1 cellular context compared by ENCODE assay signal in the genomic region with DNA sequence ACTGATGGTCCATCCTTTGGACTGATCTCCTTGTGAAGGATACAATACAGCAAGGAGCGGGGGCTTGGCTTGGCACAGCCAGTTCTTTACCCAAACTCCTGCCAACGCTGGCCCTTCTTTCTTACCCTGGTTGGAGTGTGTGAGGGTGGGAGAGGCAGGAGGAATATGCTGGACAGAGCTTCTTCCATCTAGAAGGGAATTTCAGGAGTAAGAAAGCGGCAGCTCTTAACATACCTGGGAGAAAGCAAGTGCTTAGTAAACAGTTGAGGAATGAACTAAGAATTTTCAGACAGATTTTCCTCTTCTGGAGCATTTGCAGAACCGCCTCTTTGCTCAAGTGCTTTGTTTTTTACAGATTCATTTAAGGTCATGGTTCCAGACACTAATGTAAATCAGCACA.
TF ChIP-seq lines count a peak whose summit lies in the region.

No MANE protein-coding gene starts in this region.

TF ChIP-seq in H1, 55 proteins besides CTCF, POLR2A, EP300 and RAD21:
- no peak for TF ChIP-seq RNF2 (IDR thresholded peaks at IDR 0.05; ENCODE audit: borderline replicate concordance, low read depth, low read length, missing control alignments, poor library complexity, severe bottlenecking)
- TF ChIP-seq, protein P1, sequence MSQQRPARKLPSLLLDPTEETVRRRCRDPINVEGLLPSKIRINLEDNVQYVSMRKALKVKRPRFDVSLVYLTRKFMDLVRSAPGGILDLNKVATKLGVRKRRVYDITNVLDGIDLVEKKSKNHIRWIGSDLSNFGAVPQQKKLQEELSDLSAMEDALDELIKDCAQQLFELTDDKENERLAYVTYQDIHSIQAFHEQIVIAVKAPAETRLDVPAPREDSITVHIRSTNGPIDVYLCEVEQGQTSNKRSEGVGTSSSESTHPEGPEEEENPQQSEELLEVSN (IDR thresholded peaks at IDR 0.05): no peak
- TF ChIP-seq SIN3A (conservative IDR thresholded peaks at IDR 0.05 in 1 of 2, IDR thresholded peaks at IDR 0.05 in 1 of 2; ENCODE audit: low read depth in 1 of 2, low read length in 2 of 2): no peak
- no peak for TF ChIP-seq SP2 (IDR thresholded peaks at IDR 0.05; ENCODE audit: low read length)
- TF ChIP-seq HDAC6 (IDR thresholded peaks at IDR 0.05; ENCODE audit: low read depth, low read length): no peak
- TF ChIP-seq NANOG (IDR thresholded peaks at IDR 0.05; ENCODE audit: insufficient read depth, low read depth, low read length, poor library complexity, severe bottlenecking): no peak
- no peak for TF ChIP-seq BRCA1 (IDR thresholded peaks at IDR 0.05; ENCODE audit: low read depth, low read length)
- TF ChIP-seq EZH2 (IDR thresholded peaks at IDR 0.05; ENCODE audit: low read depth, low read length, severe bottlenecking): no peak
- TF ChIP-seq JUN (IDR thresholded peaks at IDR 0.05; ENCODE audit: low read depth, low read length): no peak
- TF ChIP-seq MAFK (IDR thresholded peaks at IDR 0.05; ENCODE audit: low read depth, low read length): no peak
- TF ChIP-seq EGR1 (IDR thresholded peaks at IDR 0.05; ENCODE audit: borderline replicate concordance, low read depth, low read length): no peak
